9 cellular contexts compared by ENCODE assay signal in genomic region chr18:23227729-23228075, GRCh38.
DNase-seq lines count a peak whose midpoint lies in the region; ATAC-seq, FAIRE-seq and TF ChIP-seq lines count a peak whose summit lies in the region.
"Had no signal": no experiment of that assay in that cellular context is flagged by ENCODE, and none has a peak within 500 bp of the region (broad histone marks: within the 10 kb centered on the region; RNA-seq: fewer than 3 reads in every experiment).

No MANE protein-coding gene starts in this region.

- TF ChIP-seq POLR2A in K562 (conservative IDR thresholded peaks at IDR 0.05): no peak

- H3K27me3 Mint-ChIP-seq in nephron (ENCODE audit: low read depth): no peaks in the 10 kb centered on the region
- peaks cover 0 to 2% of the 10 kb centered on the region in 2 donors for H3K27me3 Mint-ChIP-seq in CD8-positive, alpha-beta memory T cell

- no peaks in the 10 kb centered on the region for H4K20me1 ChIP-seq in K562 (replicated peaks; ENCODE audit: control insufficient read depth, insufficient read depth, low read length)

- no peak for TF ChIP-seq CTCF in K562 (IDR thresholded peaks at IDR 0.05 in 2 of 3, conservative IDR thresholded peaks at IDR 0.05 in 1 of 3; ENCODE audit: insufficient read depth in 2 of 3, low read depth in 1 of 3, low read length in 3 of 3)
- no peak for TF ChIP-seq CTCF in nephron (IDR thresholded peaks at IDR 0.05; ENCODE audit: unreplicated experiment in 3 of 3)
- no peak for TF ChIP-seq CTCF in RWPE1 (conservative IDR thresholded peaks at IDR 0.05; ENCODE audit: low read depth)

- in situ Hi-C loops in K562 (cut with MboI): no loop called here

- peak overlapping the region; percentile 87 to 97 (median 91) for H3K27ac Mint-ChIP-seq in nephron
- peak overlapping the region in 2 of 8 donors; percentile 29 to 57 for H3K27ac Mint-ChIP-seq in CD8-positive, alpha-beta memory T cell

- FAIRE-seq in K562 (lab: Jason Lieb, UNC): no peak

- 0 out of 2 replicates have a peak overlapping the region, but pooled peaks have one; percentile 15 for H2AFZ ChIP-seq in K562 (ENCODE audit: low read depth, low read length)

- POLR2A ChIA-PET in K562 (lab: Yijun Ruan, JAX): interaction anchor here (0.7 to 1.5 kb wide), 6 partner anchors 9 to 425 kb away, joined by 3 to 5 read pairs (median 3); no protein-coding TSS in a partner anchor
- POLR2A ChIA-PET in RWPE1 (lab: Yijun Ruan, JAX; ENCODE audit: low non-redundant PET): no interaction called here
- POLR2A ChIA-PET in CD8-positive, alpha-beta memory T cell (lab: Charles Lee): no interaction called here

- intact Hi-C loops in K562 (cut with micrococcal nuclease): no loop called here

- H3K4me2 ChIP-seq in K562 (ENCODE audit: insufficient read depth, low read length): no peak overlapping the region

- H3K4me1 Mint-ChIP-seq in nephron: peaks cover 75% of the 10 kb centered on the region
- peaks cover 16 to 40% (median 20%) of the 10 kb centered on the region in 3 donors for H3K4me1 Mint-ChIP-seq in CD8-positive, alpha-beta memory T cell

- no TSS peak for BruUV-seq in K562 (replicated peaks; lab: Mats Ljungman, UMichigan)

- TF ChIP-seq EP300 in K562 (IDR thresholded peaks at IDR 0.05; ENCODE audit: low read length): no peak

- H3K9me1 ChIP-seq in K562 (ENCODE audit: control insufficient read depth, insufficient read depth, low read length): no peaks in the 10 kb centered on the region

- WGBS in K562 (ENCODE audit: insufficient coverage, low coverage, missing lambda C conversion rate): 10% methylated on average over 2 of the region's 2 CpGs

- peak overlapping the region in 1 of 3 experiments; percentile 15 for H3K4me3 Mint-ChIP-seq in nephron
- no peak overlapping the region for H3K4me3 Mint-ChIP-seq in CD8-positive, alpha-beta memory T cell

- H3K9ac ChIP-seq in K562 (ENCODE audit: insufficient read depth in 1 of 2, low read depth in 2 of 2, low read length in 2 of 2): no peak overlapping the region

- peaks cover 0 to 6% of the 10 kb centered on the region in 2 experiments; a peak in 1 of 5 replicates for H3K4me1 ChIP-seq in K562 (replicated peaks in 1 of 2; ENCODE audit: control insufficient read depth in 2 of 2, insufficient read depth in 2 of 2, low read length in 2 of 2)
- H3K4me1 ChIP-seq in CD8-positive, alpha-beta memory T cell (ENCODE audit: insufficient read depth, low read length): peaks cover 17% of the 10 kb centered on the region

- TF ChIP-seq RAD21 in K562 (CRISPR knock-in tag; conservative IDR thresholded peaks at IDR 0.05 in 1 of 2, IDR thresholded peaks at IDR 0.05 in 1 of 2): no peak

- H3K27ac ChIP-seq in K562 (ENCODE audit: extremely low read depth, low read depth, low read length) (no peak overlapping the region), RWPE1 (no peak overlapping the region)
- H3K27ac ChIP-seq in CD8-positive, alpha-beta memory T cell (ENCODE audit: low read depth, low read length): no peak overlapping the region

- no peaks in the 10 kb centered on the region for H3K9me3 ChIP-seq in K562 (replicated peaks; ENCODE audit: control insufficient read depth, insufficient read depth, low read depth, low read length)
- no peaks in the 10 kb centered on the region for H3K9me3 ChIP-seq in CD8-positive, alpha-beta memory T cell (ENCODE audit: low read length)

- H3K27me3 ChIP-seq in K562 (ENCODE audit: control insufficient read depth in 2 of 2, insufficient read depth in 2 of 2, low read length in 2 of 2): peaks cover 55 to 56% of the 10 kb centered on the region in 2 experiments
- no peaks in the 10 kb centered on the region for H3K27me3 ChIP-seq in CD8-positive, alpha-beta memory T cell (ENCODE audit: insufficient read depth, low read length, poor library complexity, severe bottlenecking)

- no peaks in the 10 kb centered on the region for H3K79me2 ChIP-seq in K562 (ENCODE audit: control insufficient read depth, insufficient read depth, low read length)

- CTCF ChIA-PET in K562 (lab: Yijun Ruan, JAX; ENCODE audit: low intra/inter-chr PET ratio) (no interaction called here), RWPE1 (lab: Yijun Ruan, JAX) (no interaction called here)
- CTCF ChIA-PET in CD8-positive, alpha-beta memory T cell (lab: Charles Lee): interaction anchor here (0.8 to 2.0 kb wide), 3 partner anchors 9 to 25 kb away, joined by 3 to 4 read pairs (median 4); no protein-coding TSS in a partner anchor

- H3K4me3 ChIP-seq in K562: no peak overlapping the region
- H3K4me3 ChIP-seq in CD8-positive, alpha-beta memory T cell (ENCODE audit: low read length): no peak overlapping the region

- DNase-seq in COR-L47 (lab: John Stamatoyannopoulos, UW): peak; percentile 37
- DNase-seq in NCI-H1105 treated with DMSO at 0.1 percent for 48 hours (lab: John Stamatoyannopoulos, UW): peak; percentile 89
- DNase-seq in K562 (ENCODE audit: extremely low read depth in 1 of 4, low spot score in 3 of 4): no peak
- DNase-seq in RWPE1 (ENCODE audit: low spot score): no peak
- no peak for DNase-seq in NOMO-1 (lab: John Stamatoyannopoulos, UW; ENCODE audit: unreplicated experiment in 2 of 2)
- DNase-seq in stimulated activated naive CD4-positive, alpha-beta T cell treated with Interleukin-2 at 50 U/mL for 16 hours (lab: John Stamatoyannopoulos, UW): no peak
- DNase-seq in CD8-positive, alpha-beta memory T cell: no peak
- DNase-seq: activated T-cell treated with anti-CD3 and anti-CD28 coated beads, Interleukin-2, amount 50 U/mL, for 72 hours had no signal

- H3K9me3 Mint-ChIP-seq in nephron: peaks cover 6% of the 10 kb centered on the region
- H3K9me3 Mint-ChIP-seq in CD8-positive, alpha-beta memory T cell: no peaks in the 10 kb centered on the region
- H3K9me3 Mint-ChIP-seq: activated T-cell treated with anti-CD3 and anti-CD28 coated beads, Interleukin-2, amount 50 U/mL, for 72 hours had no signal

- no peak for ATAC-seq in K562
- ATAC-seq: activated T-cell treated with anti-CD3 and anti-CD28 coated beads, Interleukin-2, amount 50 U/mL, for 72 hours had no signal

- H3K36me3 Mint-ChIP-seq in nephron (ENCODE audit: low read depth): peaks cover 31% of the 10 kb centered on the region
- H3K36me3 Mint-ChIP-seq in CD8-positive, alpha-beta memory T cell: no peaks in the 10 kb centered on the region

- H3K36me3 ChIP-seq in K562 (ENCODE audit: control insufficient read depth, insufficient read depth, low read length): no peaks in the 10 kb centered on the region
- no peaks in the 10 kb centered on the region for H3K36me3 ChIP-seq in CD8-positive, alpha-beta memory T cell (ENCODE audit: insufficient read depth, low read length)

TF ChIP-seq in K562, 482 proteins besides CTCF, POLR2A, EP300 and RAD21 (continues in another document):
- no peak for TF ChIP-seq PRMT5 (CRISPR knock-in tag; IDR thresholded peaks at IDR 0.05)
- TF ChIP-seq FOS (IDR thresholded peaks at IDR 0.05; ENCODE audit: extremely low read depth, insufficient read length): no peak
- peak; percentile 14; the same call in 1 of the 2 replicates for TF ChIP-seq ZNF175 (CRISPR knock-in tag; IDR thresholded peaks at IDR 0.05; ENCODE audit: low read depth)
- 0 out of 2 replicates have a peak, but pooled peaks have one; percentile 31 for TF ChIP-seq PYGO2 (tag; IDR thresholded peaks at IDR 0.05)
- TF ChIP-seq TAF9B (IDR thresholded peaks at IDR 0.05; ENCODE audit: partially characterized antibody): no peak
- no peak for TF ChIP-seq NFXL1 (CRISPR knock-in tag; IDR thresholded peaks at IDR 0.05)
- peak; percentile 30; the same call in 1 of the 2 replicates for TF ChIP-seq ZNF589 (CRISPR knock-in tag; IDR thresholded peaks at IDR 0.05; ENCODE audit: low read depth)
- TF ChIP-seq ZEB2 (IDR thresholded peaks at IDR 0.05): no peak
- no peak for TF ChIP-seq SAP30 (IDR thresholded peaks at IDR 0.05; ENCODE audit: borderline replicate concordance, insufficient read depth, low read depth, low read length, poor library complexity, severe bottlenecking)
- no peak for TF ChIP-seq RCOR1 (IDR thresholded peaks at IDR 0.05; ENCODE audit: borderline replicate concordance in 1 of 2, low read depth in 2 of 2, low read length in 2 of 2)
- TF ChIP-seq VEZF1 (CRISPR knock-in tag; IDR thresholded peaks at IDR 0.05): 0 out of 2 replicates have a peak, but pooled peaks have one; percentile 3
- 0 out of 2 replicates have a peak, but pooled peaks have one; percentile 22 for TF ChIP-seq ZNF766 (CRISPR knock-in tag; conservative IDR thresholded peaks at IDR 0.05)
- no peak for TF ChIP-seq ZNF696 (CRISPR knock-in tag; conservative IDR thresholded peaks at IDR 0.05)
- no peak for TF ChIP-seq HDGF (IDR thresholded peaks at IDR 0.05)

Comparison
In these comparisons a context has a peak if more than half of its experiments do, and no peak if none do; other contexts are left out.
1. DNase-seq: peak in COR-L47 (single experiment) and NCI-H1105 treated with DMSO at 0.1 percent for 48 hours (single experiment); none in K562 (0 of 4), RWPE1 (single experiment), NOMO-1 (0 of 2), stimulated activated naive CD4-positive, alpha-beta T cell treated with Interleukin-2 at 50 U/mL for 16 hours (single experiment) and CD8-positive, alpha-beta memory T cell (0 of 5).